In the genomic region with DNA sequence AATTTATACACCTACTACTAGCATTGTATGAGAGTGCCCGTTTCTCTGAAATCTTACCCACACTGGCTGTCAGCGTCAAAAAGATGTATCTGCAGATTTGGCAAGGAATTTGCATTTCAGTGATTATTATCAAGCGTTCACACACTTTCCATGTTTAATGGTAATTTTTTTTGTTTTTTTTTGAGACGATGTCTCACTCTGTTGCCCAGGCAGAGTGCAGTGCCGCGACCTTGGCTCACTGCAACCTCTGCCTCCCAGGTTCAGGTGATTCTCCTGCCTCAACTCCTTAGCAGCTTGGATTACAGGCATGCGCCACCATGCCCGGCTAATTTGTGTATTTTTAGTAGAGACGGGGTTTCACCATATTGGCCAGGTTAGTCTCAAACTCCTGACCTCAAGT, we compare ENCODE assay signal across 2 cellular contexts.
TF ChIP-seq lines count a peak whose summit lies in the region.

No MANE protein-coding gene starts in this region.

TF ChIP-seq in SK-N-SH, 30 proteins besides CTCF, POLR2A, EP300 and RAD21 (continued from another document):
- TF ChIP-seq, protein P1, sequence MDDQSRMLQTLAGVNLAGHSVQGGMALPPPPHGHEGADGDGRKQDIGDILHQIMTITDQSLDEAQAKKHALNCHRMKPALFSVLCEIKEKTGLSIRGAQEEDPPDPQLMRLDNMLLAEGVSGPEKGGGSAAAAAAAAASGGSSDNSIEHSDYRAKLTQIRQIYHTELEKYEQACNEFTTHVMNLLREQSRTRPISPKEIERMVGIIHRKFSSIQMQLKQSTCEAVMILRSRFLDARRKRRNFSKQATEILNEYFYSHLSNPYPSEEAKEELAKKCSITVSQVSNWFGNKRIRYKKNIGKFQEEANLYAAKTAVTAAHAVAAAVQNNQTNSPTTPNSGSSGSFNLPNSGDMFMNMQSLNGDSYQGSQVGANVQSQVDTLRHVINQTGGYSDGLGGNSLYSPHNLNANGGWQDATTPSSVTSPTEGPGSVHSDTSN (IDR thresholded peaks at IDR 0.05): no peak
- TF ChIP-seq NRF1 (IDR thresholded peaks at IDR 0.05; ENCODE audit: low read depth, low read length): no peak
- no peak for TF ChIP-seq ELF1 (IDR thresholded peaks at IDR 0.05)
- TF ChIP-seq MEF2A (IDR thresholded peaks at IDR 0.05; ENCODE audit: borderline replicate concordance, low read depth): no peak
- no peak for TF ChIP-seq FOXM1 (IDR thresholded peaks at IDR 0.05; ENCODE audit: low read depth)
- no peak for TF ChIP-seq SMC3 (IDR thresholded peaks at IDR 0.05; ENCODE audit: low read depth, low read length)
- no peak for TF ChIP-seq FOSL2 (IDR thresholded peaks at IDR 0.05; ENCODE audit: borderline replicate concordance, low read depth)
- TF ChIP-seq USF1 (IDR thresholded peaks at IDR 0.05; ENCODE audit: borderline replicate concordance, low read depth): no peak
- no peak for TF ChIP-seq RXRA (IDR thresholded peaks at IDR 0.05; ENCODE audit: borderline replicate concordance, low read depth)
- no peak for TF ChIP-seq REST (IDR thresholded peaks at IDR 0.05; ENCODE audit: low read depth, low read length)
- TF ChIP-seq EZH2phosphoT487 (IDR thresholded peaks at IDR 0.05; ENCODE audit: borderline replicate concordance, low read depth): no peak
- TF ChIP-seq, protein P2, sequence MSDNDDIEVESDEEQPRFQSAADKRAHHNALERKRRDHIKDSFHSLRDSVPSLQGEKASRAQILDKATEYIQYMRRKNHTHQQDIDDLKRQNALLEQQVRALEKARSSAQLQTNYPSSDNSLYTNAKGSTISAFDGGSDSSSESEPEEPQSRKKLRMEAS (IDR thresholded peaks at IDR 0.05; ENCODE audit: low read depth): no peak
- TF ChIP-seq, protein P3, sequence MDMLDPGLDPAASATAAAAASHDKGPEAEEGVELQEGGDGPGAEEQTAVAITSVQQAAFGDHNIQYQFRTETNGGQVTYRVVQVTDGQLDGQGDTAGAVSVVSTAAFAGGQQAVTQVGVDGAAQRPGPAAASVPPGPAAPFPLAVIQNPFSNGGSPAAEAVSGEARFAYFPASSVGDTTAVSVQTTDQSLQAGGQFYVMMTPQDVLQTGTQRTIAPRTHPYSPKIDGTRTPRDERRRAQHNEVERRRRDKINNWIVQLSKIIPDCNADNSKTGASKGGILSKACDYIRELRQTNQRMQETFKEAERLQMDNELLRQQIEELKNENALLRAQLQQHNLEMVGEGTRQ (IDR thresholded peaks at IDR 0.05; ENCODE audit: borderline replicate concordance, low read depth, low read length): no peak
- TF ChIP-seq JUND (IDR thresholded peaks at IDR 0.05): no peak

TF ChIP-seq in SK-N-SH treated with all-trans-retinoic acid at 6 μM for 48 hours, 23 proteins besides CTCF, POLR2A, EP300 and RAD21 (continued from another document):
- TF ChIP-seq, protein P4, sequence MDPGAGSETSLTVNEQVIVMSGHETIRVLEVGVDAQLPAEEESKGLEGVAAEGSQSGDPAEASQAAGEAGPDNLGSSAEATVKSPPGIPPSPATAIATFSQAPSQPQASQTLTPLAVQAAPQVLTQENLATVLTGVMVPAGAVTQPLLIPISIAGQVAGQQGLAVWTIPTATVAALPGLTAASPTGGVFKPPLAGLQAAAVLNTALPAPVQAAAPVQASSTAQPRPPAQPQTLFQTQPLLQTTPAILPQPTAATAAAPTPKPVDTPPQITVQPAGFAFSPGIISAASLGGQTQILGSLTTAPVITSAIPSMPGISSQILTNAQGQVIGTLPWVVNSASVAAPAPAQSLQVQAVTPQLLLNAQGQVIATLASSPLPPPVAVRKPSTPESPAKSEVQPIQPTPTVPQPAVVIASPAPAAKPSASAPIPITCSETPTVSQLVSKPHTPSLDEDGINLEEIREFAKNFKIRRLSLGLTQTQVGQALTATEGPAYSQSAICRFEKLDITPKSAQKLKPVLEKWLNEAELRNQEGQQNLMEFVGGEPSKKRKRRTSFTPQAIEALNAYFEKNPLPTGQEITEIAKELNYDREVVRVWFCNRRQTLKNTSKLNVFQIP (CRISPR knock-in tag; IDR thresholded peaks at IDR 0.05; ENCODE audit: borderline replicate concordance, low read depth): no peak
- TF ChIP-seq ZC3H10 (CRISPR knock-in tag; IDR thresholded peaks at IDR 0.05): no peak
- TF ChIP-seq ARNTL (CRISPR knock-in tag; IDR thresholded peaks at IDR 0.05; ENCODE audit: borderline replicate concordance, low read depth): no peak
TF ChIP-seq in SK-N-SH treated with all-trans-retinoic acid at 6 μM for 48 hours: peak in this region for 0.
